32 cellular contexts compared by ENCODE assay signal in the genomic region with DNA sequence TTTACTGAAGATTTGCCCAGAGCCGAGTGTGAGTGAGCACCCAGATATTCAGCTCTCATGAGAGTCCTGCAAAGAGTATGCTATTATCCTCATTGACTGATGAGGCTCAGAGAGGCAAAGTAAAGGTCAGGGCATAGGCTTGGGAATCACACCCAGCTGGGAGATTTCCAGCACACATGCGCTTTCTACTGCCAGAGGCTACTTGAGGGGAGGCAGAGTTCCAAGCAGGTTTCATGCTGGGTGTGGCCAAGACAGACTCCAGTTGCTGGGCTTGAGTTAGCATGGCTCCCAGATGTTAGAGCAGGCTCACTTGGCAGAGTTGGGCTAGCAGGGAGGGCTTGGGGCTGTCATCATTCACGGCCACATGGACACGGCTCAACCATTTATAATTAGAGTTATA. TPM values are rescaled to one million over a fixed set of nuclear protein-coding genes. Genes with fewer than 3 reads are reported as not detected.
"Had no signal": no experiment of that assay in that cellular context is flagged by ENCODE, and none has a peak within 500 bp of the region (broad histone marks: within the 10 kb centered on the region; RNA-seq: fewer than 3 reads in every experiment).

No MANE protein-coding gene starts in this region.

- ATAC-seq: gastroesophageal sphincter; left colon; naive thymus-derived CD4-positive, alpha-beta T cell; sciatic nerve; stimulated activated memory B cell treated with anti-CD40 and anti-IgM and Interleukin-4, amounts not matched to agents 10 μg/mL and 1 μg/mL and 100 μg/mL, for 72 hours had no signal

- H3K27me3 ChIP-seq: gastroesophageal sphincter, neutrophil, upper lobe of left lung, uterus had no signal

- H3K36me3 ChIP-seq: gastroesophageal sphincter, neutrophil, spleen, tibial artery, upper lobe of left lung, uterus had no signal

- DNase-seq: effector CD4-positive, alpha-beta T cell; endodermal cell; erythroblast; glutamatergic neuron; kidney; left colon; mammary epithelial cell; naive thymus-derived CD4-positive, alpha-beta T cell; nephron progenitor cell; retina; stimulated activated CD4-positive, alpha-beta T cell treated with anti-CD3 and anti-CD28 coated beads, Interleukin-15, amount 100 ng/mL, for 24 hours; stimulated activated CD4-positive, alpha-beta T cell treated with anti-CD3 and anti-CD28 coated beads, Interleukin-1b, Interleukin-23, amount 100 ng/mL, for 48 hours; stimulated activated CD4-positive, alpha-beta T cell treated with anti-CD3 and anti-CD28 coated beads, Interleukin-4, amount 100 ng/mL, for 24 hours; tibial artery; upper lobe of left lung; uterus had no signal

- H3K27ac Mint-ChIP-seq: endodermal cell; naive thymus-derived CD4-positive, alpha-beta T cell; nephron progenitor cell; stimulated activated memory B cell treated with anti-CD40 and anti-IgM and Interleukin-4, amounts not matched to agents 10 μg/mL and 1 μg/mL and 100 μg/mL, for 72 hours; stimulated activated naive CD8-positive, alpha-beta T cell treated with anti-CD3 and anti-CD28 coated beads, Interleukin-15, Interleukin-2, amounts not matched to agents 100 ng/mL and 50 ng/mL, for 24 hours had no signal

- H3K27me3 Mint-ChIP-seq: stimulated activated naive CD8-positive, alpha-beta T cell treated with anti-CD3 and anti-CD28 coated beads, Interleukin-15, Interleukin-2, amounts not matched to agents 100 ng/mL and 50 ng/mL, for 24 hours had no signal

- H3K9me3 ChIP-seq: neutrophil, psoas muscle, uterus had no signal

- H3K27ac ChIP-seq: coronary artery, gastroesophageal sphincter, neutrophil, psoas muscle, spleen, tibial artery, upper lobe of left lung, uterus had no signal

- H3K9me3 Mint-ChIP-seq: endodermal cell had no signal

- H3K4me1 ChIP-seq: gastroesophageal sphincter, psoas muscle, spleen, tibial artery, uterus had no signal

- H3K36me3 Mint-ChIP-seq: stimulated activated memory B cell treated with anti-CD40 and anti-IgM and Interleukin-4, amounts not matched to agents 10 μg/mL and 1 μg/mL and 100 μg/mL, for 72 hours had no signal

- H3K4me3 ChIP-seq: coronary artery, gastroesophageal sphincter, psoas muscle, spleen, tibial artery, upper lobe of left lung, uterus had no signal

- H3K4me1 Mint-ChIP-seq: endodermal cell; nephron progenitor cell; stimulated activated memory B cell treated with anti-CD40 and anti-IgM and Interleukin-4, amounts not matched to agents 10 μg/mL and 1 μg/mL and 100 μg/mL, for 72 hours had no signal

- H3K4me3 Mint-ChIP-seq: endodermal cell; naive thymus-derived CD4-positive, alpha-beta T cell; nephron progenitor cell; stimulated activated memory B cell treated with anti-CD40 and anti-IgM and Interleukin-4, amounts not matched to agents 10 μg/mL and 1 μg/mL and 100 μg/mL, for 72 hours; stimulated activated naive CD8-positive, alpha-beta T cell treated with anti-CD3 and anti-CD28 coated beads, Interleukin-15, Interleukin-2, amounts not matched to agents 100 ng/mL and 50 ng/mL, for 24 hours had no signal

RNA-seq across cellular contexts. Expression of gene FAM181A, which starts 14.4 kb away (rescaled TPM):
- total RNA-seq: dermis microvascular lymphatic vessel endothelial cell; endodermal cell; endothelial cell of umbilical vein; fibroblast of lung; gastroesophageal sphincter; kidney; left colon; lower leg skin; mesenteric fat pad; mononuclear cell; naive thymus-derived CD4-positive, alpha-beta T cell; osteoblast; psoas muscle; sciatic nerve; skeletal muscle tissue; spleen had no signal
- polyA plus RNA-seq: endothelial cell of umbilical vein; fibroblast of lung; naive thymus-derived CD4-positive, alpha-beta T cell; spleen had no signal
